Comparison of ENCODE assay signal across 15 cellular contexts in the genomic region with DNA sequence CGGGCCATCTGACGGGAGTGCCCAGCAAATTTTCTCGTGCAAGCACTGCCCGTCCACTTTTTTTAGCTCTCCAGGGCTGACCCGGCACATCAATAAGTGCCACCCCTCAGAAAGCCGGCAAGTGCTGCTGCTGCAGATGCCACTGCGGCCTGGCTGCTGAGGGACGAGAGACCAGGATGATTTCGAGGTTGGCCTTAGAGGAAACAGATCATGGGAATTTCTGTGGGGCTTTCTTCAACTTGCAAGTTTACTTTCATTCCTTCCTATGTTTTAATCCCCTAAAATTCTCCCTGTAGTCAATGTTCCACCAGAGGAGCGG. TPM values are rescaled to one million over a fixed set of nuclear protein-coding genes. Genes with fewer than 3 reads are reported as not detected.
A peak's percentile ranks its signal among the peaks of the same experiment; 100 is the strongest.
DNase-seq lines count a peak whose midpoint lies in the region; ATAC-seq, FAIRE-seq and TF ChIP-seq lines count a peak whose summit lies in the region.
"Had no signal": no experiment of that assay in that cellular context is flagged by ENCODE, and none has a peak within 500 bp of the region (broad histone marks: within the 10 kb centered on the region; RNA-seq: fewer than 3 reads in every experiment).

No MANE protein-coding gene starts in this region.

- H3K36me3 Mint-ChIP-seq in chondrocyte (ENCODE audit: low read depth): peaks cover 3% of the 10 kb centered on the region
- peaks cover 4 to 32% (median 14%) of the 10 kb centered on the region in 5 donors for H3K36me3 Mint-ChIP-seq in naive thymus-derived CD4-positive, alpha-beta T cell

- no TSS peak for BruUV-seq in A673 (replicated peaks; lab: Mats Ljungman, UMichigan)

- DNase-seq in A673 (ENCODE audit: low spot score): no peak
- peak; percentile 6 for DNase-seq in GM23248
- peak; percentile 76 for DNase-seq in chondrocyte (ENCODE audit: low spot score)
- DNase-seq in naive thymus-derived CD4-positive, alpha-beta T cell: no peak
- no peak for DNase-seq in DMS53 (lab: John Stamatoyannopoulos, UW)
- no peak for DNase-seq in pancreas
- no peak for DNase-seq in DMS114 treated with DMSO at 0.1 percent for 48 hours (lab: John Stamatoyannopoulos, UW; ENCODE audit: unreplicated experiment)
- DNase-seq in NCI-H1930 (lab: John Stamatoyannopoulos, UW): no peak
- DNase-seq: AML-193 had no signal

- no peak overlapping the region for H3K27ac ChIP-seq in A673 (ENCODE audit: low read depth, low read length, poor library complexity, severe bottlenecking)
- H3K27ac ChIP-seq in GM23248: no peak overlapping the region
- H3K27ac ChIP-seq in naive thymus-derived CD4-positive, alpha-beta T cell (ENCODE audit: low read depth, low read length): no peak overlapping the region
- H3K27ac ChIP-seq in pancreas: no peak overlapping the region
- H3K27ac ChIP-seq: SJSA1 had no signal

- in situ Hi-C loops in GM23248 (cut with MboI): no loop called here

- 15 to 21% methylated on average over 9 to 10 of the region's 10 CpGs for WGBS in GM23248 (ENCODE audit: low coverage in 1 of 2, low lambda C conversion rate in 2 of 2, missing lambda C conversion rate in 2 of 2), 2 experiments
- 25 to 32% methylated on average over 10 of the region's 10 CpGs for WGBS in pancreas, 2 donors

- peaks cover 30% of the 10 kb centered on the region for H3K27me3 Mint-ChIP-seq in chondrocyte (ENCODE audit: low read depth)
- H3K27me3 Mint-ChIP-seq in naive thymus-derived CD4-positive, alpha-beta T cell: peaks cover 33 to 59% (median 38%) of the 10 kb centered on the region in 5 donors

- H3K4me1 ChIP-seq in A673 (ENCODE audit: insufficient read depth, low read length, poor library complexity, severe bottlenecking) (peaks cover 13% of the 10 kb centered on the region), GM23248 (ENCODE audit: insufficient read depth) (0 out of 2 replicates have a peak, but pooled peaks cover 3% of the 10 kb centered on the region), pancreas (peaks cover 0 to 12% (median 11%) of the 10 kb centered on the region in 3 donors)
- H3K4me1 ChIP-seq in naive thymus-derived CD4-positive, alpha-beta T cell (ENCODE audit: control insufficient read depth in 2 of 2, insufficient read depth in 2 of 2, low read length in 2 of 2): peaks cover 0 to 7% of the 10 kb centered on the region in 2 donors

- POLR2A ChIA-PET in A673 (lab: Charles Lee; ENCODE audit: low non-redundant PET): no interaction called here
- POLR2A ChIA-PET in naive thymus-derived CD4-positive, alpha-beta T cell (lab: Charles Lee): no interaction called here

- TF ChIP-seq CTCF in A673 (conservative IDR thresholded peaks at IDR 0.05; ENCODE audit: low read depth, low read length) (no peak), chondrocyte (IDR thresholded peaks at IDR 0.05) (no peak), pancreas (IDR thresholded peaks at IDR 0.05) (no peak)

- H3K4me2 ChIP-seq in GM23248 (ENCODE audit: unreplicated experiment): no peak overlapping the region

- peaks cover 11% of the 10 kb centered on the region for H3K4me1 Mint-ChIP-seq in chondrocyte (ENCODE audit: low read depth)
- peaks cover 0 to 23% (median 15%) of the 10 kb centered on the region in 7 donors for H3K4me1 Mint-ChIP-seq in naive thymus-derived CD4-positive, alpha-beta T cell

- H3K79me2 ChIP-seq in GM23248 (ENCODE audit: insufficient read depth): no peaks in the 10 kb centered on the region

- no peaks in the 10 kb centered on the region for H3K9me3 ChIP-seq in A673 (ENCODE audit: low read depth, low read length, poor library complexity, severe bottlenecking)
- H3K9me3 ChIP-seq in GM23248 (ENCODE audit: low read depth): no peaks in the 10 kb centered on the region
- no peaks in the 10 kb centered on the region for H3K9me3 ChIP-seq in naive thymus-derived CD4-positive, alpha-beta T cell (ENCODE audit: control insufficient read depth in 2 of 3, low read length in 3 of 3)
- H3K9me3 ChIP-seq in pancreas: no peaks in the 10 kb centered on the region

- H3F3A ChIP-seq in GM23248 (ENCODE audit: insufficient read depth): no peaks in the 10 kb centered on the region

- H2AFZ ChIP-seq in GM23248: no peak overlapping the region

- H3K36me3 ChIP-seq in A673 (ENCODE audit: insufficient read depth, low read length, poor library complexity, severe bottlenecking) (no peaks in the 10 kb centered on the region), GM23248 (ENCODE audit: low read depth) (no peaks in the 10 kb centered on the region), pancreas (no peaks in the 10 kb centered on the region)
- peaks cover 0 to 4% (median 0%) of the 10 kb centered on the region in 3 experiments for H3K36me3 ChIP-seq in naive thymus-derived CD4-positive, alpha-beta T cell (ENCODE audit: control insufficient read depth in 2 of 3, insufficient read depth in 3 of 3, low read length in 3 of 3)
- H3K36me3 ChIP-seq: SJSA1 had no signal

- no peak overlapping the region for H3K9ac ChIP-seq in GM23248

- H3K4me3 ChIP-seq in A673 (ENCODE audit: low read depth, low read length, poor library complexity, severe bottlenecking) (peak overlapping the region; percentile 9), GM23248 (peak overlapping the region; percentile 56), pancreas (peak overlapping the region in 1 of 4 donors; percentile 65)
- no peak overlapping the region for H3K4me3 ChIP-seq in naive thymus-derived CD4-positive, alpha-beta T cell (ENCODE audit: low read length)
- H3K4me3 ChIP-seq: GM12878, K562, SJSA1 had no signal

- H3K27ac Mint-ChIP-seq in chondrocyte (ENCODE audit: unreplicated experiment): no peak overlapping the region
- H3K27ac Mint-ChIP-seq in naive thymus-derived CD4-positive, alpha-beta T cell: no peak overlapping the region
- H3K27ac Mint-ChIP-seq: activated naive CD8-positive, alpha-beta T cell treated with anti-CD3 and anti-CD28 coated beads for 36 hours; mesothelial cell of epicardium had no signal

- CTCF ChIA-PET in A673 (lab: Charles Lee): no interaction called here
- CTCF ChIA-PET in naive thymus-derived CD4-positive, alpha-beta T cell (lab: Charles Lee): no interaction called here

- H3K4me3 Mint-ChIP-seq in chondrocyte (ENCODE audit: unreplicated experiment): no peak overlapping the region
- H3K4me3 Mint-ChIP-seq in naive thymus-derived CD4-positive, alpha-beta T cell: peak overlapping the region in 8 of 10 donors; percentile 25 to 86 (median 49)

- H3K9me2 ChIP-seq in GM23248 (ENCODE audit: insufficient read depth): no peaks in the 10 kb centered on the region

- H3K27me3 ChIP-seq in A673 (replicated peaks; ENCODE audit: insufficient read depth, low read depth, low read length, poor library complexity): peaks cover 52% of the 10 kb centered on the region
- H3K27me3 ChIP-seq in GM23248 (replicated peaks; ENCODE audit: insufficient read depth): peaks cover 41% of the 10 kb centered on the region
- peaks cover 3 to 11% of the 10 kb centered on the region in 2 donors for H3K27me3 ChIP-seq in naive thymus-derived CD4-positive, alpha-beta T cell (ENCODE audit: control insufficient read depth in 2 of 2, insufficient read depth in 2 of 2, low read length in 2 of 2)
- peaks cover 0 to 41% (median 3%) of the 10 kb centered on the region in 4 donors for H3K27me3 ChIP-seq in pancreas

- no peaks in the 10 kb centered on the region for H3K9me3 Mint-ChIP-seq in chondrocyte (ENCODE audit: low read depth)
- peaks cover 0 to 10% (median 0%) of the 10 kb centered on the region in 11 donors for H3K9me3 Mint-ChIP-seq in naive thymus-derived CD4-positive, alpha-beta T cell
- H3K9me3 Mint-ChIP-seq: activated naive CD8-positive, alpha-beta T cell treated with anti-CD3 and anti-CD28 coated beads for 36 hours; mesothelial cell of epicardium had no signal

- FAIRE-seq in pancreas (lab: Jason Lieb, UNC): no peak
- FAIRE-seq: GM12878 had no signal

- intact Hi-C loops in A673 (cut with micrococcal nuclease; ENCODE audit: unreplicated experiment) (loop anchor here (10.0 kb wide), 1 partner anchor 279 kb away; no protein-coding TSS in a partner anchor), pancreas (cut with DNase I) (no loop called here)
- intact Hi-C loops in naive thymus-derived CD4-positive, alpha-beta T cell (cut with micrococcal nuclease): loop anchor here in 1 of 2 donors (2.0 to 10.0 kb wide), 3 partner anchors 291 to 779 kb away; partner anchors contain the start of genes BRMS1L, PPP2R3C and PRORP

- no peak for ATAC-seq in naive thymus-derived CD4-positive, alpha-beta T cell
- ATAC-seq in pancreas: no peak

- no peaks in the 10 kb centered on the region for H4K20me1 ChIP-seq in GM23248 (ENCODE audit: insufficient read depth)

RNA-seq across cellular contexts. Expression of gene INSM2, which starts 1.8 kb away (rescaled TPM):
- total RNA-seq in A673 (2021) (not detected in 2 replicates), chondrocyte (not detected in 3 replicates), pancreas (not detected)
- total RNA-seq in GM23248 (2014; rRNA removed; shearing (Covaris generic)): not detected in 2 replicates
- polyA plus RNA-seq in GM23248 (2016; fragmentation: Nextera tagmentation; extraction: Ambion mirVana) (not detected in 2 replicates), pancreas (not detected)
- not detected for total RNA-seq in naive thymus-derived CD4-positive, alpha-beta T cell
- polyA plus RNA-seq in naive thymus-derived CD4-positive, alpha-beta T cell: not detected
- total RNA-seq: activated naive CD8-positive, alpha-beta T cell treated with anti-CD3 and anti-CD28 coated beads for 36 hours; esophagus mucosa; GM12878; K562; mesothelial cell of epicardium; SJSA1 had no signal
- polyA plus RNA-seq: K562 had no signal

Comparison
In these comparisons a context has a peak if more than half of its experiments do, and no peak if none do; other contexts are left out.
1. DNase-seq: peak in GM23248 (single experiment) and chondrocyte (single experiment); none in A673 (single experiment), naive thymus-derived CD4-positive, alpha-beta T cell (0 of 9), DMS53 (single experiment), pancreas (0 of 6), DMS114 treated with DMSO at 0.1 percent for 48 hours (single experiment) and NCI-H1930 (0 of 2).